In the genomic region with DNA sequence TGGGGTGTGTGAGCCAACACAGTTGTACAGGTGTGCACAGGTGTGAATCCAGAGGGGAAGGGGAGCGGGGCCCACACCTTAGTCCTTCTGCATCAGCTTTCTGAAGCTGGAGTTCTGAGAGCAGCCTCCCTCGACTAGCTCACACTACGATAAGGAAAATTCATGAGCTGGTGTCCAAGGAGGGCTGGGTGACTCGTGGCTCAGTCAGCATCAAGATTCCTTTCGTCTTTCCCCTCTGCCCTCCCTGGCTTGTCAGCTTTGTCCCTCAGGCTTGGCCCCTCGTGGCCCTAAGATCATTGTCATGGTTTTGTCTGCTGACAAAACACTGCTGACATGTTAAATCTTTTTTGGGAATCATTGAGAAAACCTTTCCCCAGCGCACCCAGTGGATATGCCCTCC, we compare ENCODE assay signal across 35 cellular contexts. TPM values are rescaled to one million over a fixed set of nuclear protein-coding genes. Genes with fewer than 3 reads are reported as not detected.
A peak's percentile ranks its signal among the peaks of the same experiment; 100 is the strongest.
DNase-seq lines count a peak whose midpoint lies in the region; ATAC-seq, FAIRE-seq and TF ChIP-seq lines count a peak whose summit lies in the region.
"Had no signal": no experiment of that assay in that cellular context is flagged by ENCODE, and none has a peak within 500 bp of the region (broad histone marks: within the 10 kb centered on the region; RNA-seq: fewer than 3 reads in every experiment).

No MANE protein-coding gene starts in this region.

- H3K4me1 Mint-ChIP-seq in activated CD4-positive, alpha-beta memory T cell treated with anti-CD3 and anti-CD28 coated beads for 36 hours (ENCODE audit: low read depth) = no peaks in the 10 kb centered on the region
- H3K4me1 Mint-ChIP-seq: activated naive CD8-positive, alpha-beta T cell treated with anti-CD3 and anti-CD28 coated beads, Interleukin-2, amount 50 U/mL, for 24 hours had no signal

- POLR2A ChIA-PET in activated CD4-positive, alpha-beta memory T cell treated with anti-CD3 and anti-CD28 coated beads for 36 hours (lab: Charles Lee) = no interaction called here

- H3K27me3 ChIP-seq in heart right ventricle = no peaks in the 10 kb centered on the region
- H3K27me3 ChIP-seq: BLaER1 treated with 17β-estradiol and CSF1 and Interleukin-3, amounts not matched to agents 10 nM and 100 nM; dorsolateral prefrontal cortex; neutrophil; sigmoid colon had no signal

- 76% methylated on average over 7 of the region's 7 CpGs for WGBS in heart right ventricle, 2 donors

- no peaks in the 10 kb centered on the region for H3K9me3 ChIP-seq in heart right ventricle
- H3K9me3 ChIP-seq: neutrophil, prostate gland, sigmoid colon had no signal

- H3K27me3 Mint-ChIP-seq in activated CD4-positive, alpha-beta memory T cell treated with anti-CD3 and anti-CD28 coated beads for 36 hours = no peaks in the 10 kb centered on the region
- H3K27me3 Mint-ChIP-seq: activated naive CD8-positive, alpha-beta T cell treated with anti-CD3 and anti-CD28 coated beads, Interleukin-2, amount 50 U/mL, for 24 hours had no signal

- no peak overlapping the region for H3K4me3 Mint-ChIP-seq in activated CD4-positive, alpha-beta memory T cell treated with anti-CD3 and anti-CD28 coated beads for 36 hours
- H3K4me3 Mint-ChIP-seq: activated naive CD8-positive, alpha-beta T cell treated with anti-CD3 and anti-CD28 coated beads, Interleukin-2, amount 50 U/mL, for 24 hours; activated T-cell treated with anti-CD3 and anti-CD28 coated beads, Interleukin-2, amount 50 U/mL, for 4 hours; T-helper 2 cell treated with Interferon-gamma antibody and Interleukin-4, amounts not matched to agents 5 μg/mL and 100 μg/mL, for 36 hours had no signal

- peaks cover 17% of the 10 kb centered on the region for H3K36me3 Mint-ChIP-seq in activated CD4-positive, alpha-beta memory T cell treated with anti-CD3 and anti-CD28 coated beads for 36 hours

- CTCF ChIA-PET in activated CD4-positive, alpha-beta memory T cell treated with anti-CD3 and anti-CD28 coated beads for 36 hours (lab: Charles Lee) = interaction anchor here (0.9 to 1.7 kb wide), 4 partner anchors 166 to 229 kb away, joined by 3 to 6 read pairs (median 4); no protein-coding TSS in a partner anchor

- intact Hi-C loops in left ventricle myocardium superior (cut with micrococcal nuclease) (no loop called here), heart right ventricle (cut with DNase I) (no loop called here)
- intact Hi-C loops in activated CD4-positive, alpha-beta memory T cell treated with anti-CD3 and anti-CD28 coated beads for 36 hours (cut with micrococcal nuclease) = no loop called here

- H3K4me3 ChIP-seq in heart right ventricle = no peak overlapping the region
- H3K4me3 ChIP-seq: BLaER1 treated with 17β-estradiol and CSF1 and Interleukin-3, amounts not matched to agents 10 nM and 100 nM; dorsolateral prefrontal cortex; prostate gland; sigmoid colon had no signal

- peaks cover 0 to 33% (median 0%) of the 10 kb centered on the region in 9 donors for H3K36me3 ChIP-seq in heart right ventricle
- H3K36me3 ChIP-seq: prostate gland had no signal

- ATAC-seq in left ventricle myocardium superior (no peak), heart right ventricle (no peak), HG03521 (IDR thresholded peaks at IDR 0.05; ENCODE audit: unreplicated experiment) (no peak)
- ATAC-seq: activated naive CD8-positive, alpha-beta T cell treated with anti-CD3 and anti-CD28 coated beads, Interleukin-2, amount 50 U/mL, for 24 hours; activated T-cell treated with anti-CD3 and anti-CD28 coated beads, Interleukin-2, amount 50 U/mL, for 4 hours; left cardiac atrium; Right ventricle myocardium inferior had no signal

- no peak overlapping the region for H3K27ac Mint-ChIP-seq in activated CD4-positive, alpha-beta memory T cell treated with anti-CD3 and anti-CD28 coated beads for 36 hours
- H3K27ac Mint-ChIP-seq: activated naive CD8-positive, alpha-beta T cell treated with anti-CD3 and anti-CD28 coated beads, Interleukin-2, amount 50 U/mL, for 24 hours; T-helper 2 cell treated with Interferon-gamma antibody and Interleukin-4, amounts not matched to agents 5 μg/mL and 100 μg/mL, for 36 hours had no signal

- H3K27ac ChIP-seq in heart right ventricle = no peak overlapping the region
- H3K27ac ChIP-seq: BLaER1 treated with 17β-estradiol and CSF1 and Interleukin-3, amounts not matched to agents 10 nM and 100 nM; dorsolateral prefrontal cortex; KMS-11; neutrophil; prostate gland; sigmoid colon; VCaP had no signal

- TF ChIP-seq CTCF in heart right ventricle (IDR thresholded peaks at IDR 0.05) (no peak), GM13976 (IDR thresholded peaks at IDR 0.05; ENCODE audit: borderline replicate concordance, control extremely low read depth, extremely low read depth, insufficient read depth, missing control alignments) (no peak)

- DNase-seq in left ventricle myocardium superior = peak; percentile 8
- DNase-seq in heart right ventricle = no peak
- DNase-seq in RPMI7951 (ENCODE audit: low read depth) = peak; percentile 21
- peak; percentile 59 for DNase-seq in hepatic stellate cell (ENCODE audit: low spot score)
- DNase-seq in GM13976 (ENCODE audit: low spot score) = no peak
- no peak for DNase-seq in activated CD4-positive, alpha-beta memory T cell treated with anti-CD3 and anti-CD28 coated beads for 36 hours
- no peak for DNase-seq in frontal cortex (ENCODE audit: low spot score in 2 of 2)
- DNase-seq: 8988T; activated CD4-positive, alpha-beta T cell treated with anti-CD3 and anti-CD28 coated beads for 48 hours; activated gamma-delta T cell treated with Interleukin-2 at 50 U/mL for 16 hours; activated naive CD8-positive, alpha-beta T cell treated with anti-CD3 and anti-CD28 coated beads, Interleukin-2, amount 50 U/mL, for 24 hours; activated T-cell treated with anti-CD3 and anti-CD28 coated beads, Interleukin-2, amount 50 U/mL, for 4 hours; cerebellar nuclear complex; COR-L47; DMS79; dorsolateral prefrontal cortex; left cardiac atrium; mesenchymal stem cell; NCI-H1436; NCI-H2107; sigmoid colon; stimulated activated naive CD4-positive, alpha-beta T cell treated with Interleukin-2 at 50 U/mL for 16 hours had no signal

- no peak for FAIRE-seq in frontal cortex (lab: Jason Lieb, UNC)

- in situ Hi-C loops in GM13976 (cut with MboI; ENCODE audit: low sequenced_read_pairs, unreplicated experiment) = no loop called here

- no peaks in the 10 kb centered on the region for H3K9me3 Mint-ChIP-seq in activated CD4-positive, alpha-beta memory T cell treated with anti-CD3 and anti-CD28 coated beads for 36 hours
- H3K9me3 Mint-ChIP-seq: activated naive CD8-positive, alpha-beta T cell treated with anti-CD3 and anti-CD28 coated beads, Interleukin-2, amount 50 U/mL, for 24 hours; T-helper 2 cell treated with Interferon-gamma antibody and Interleukin-4, amounts not matched to agents 5 μg/mL and 100 μg/mL, for 36 hours had no signal

- H3K4me1 ChIP-seq in heart right ventricle = peaks cover 0 to 7% (median 0%) of the 10 kb centered on the region in 9 donors
- H3K4me1 ChIP-seq: prostate gland had no signal

RNA-seq across cellular contexts. Expression of gene OR1D5, which starts 47.5 kb away (rescaled TPM):
- total RNA-seq in left ventricle myocardium superior = not detected
- not detected for total RNA-seq in heart right ventricle
- polyA plus RNA-seq in heart right ventricle = not detected
- not detected in 2 replicates for total RNA-seq in RPMI7951 (2014; rRNA removed; shearing (Covaris generic))
- not detected for total RNA-seq in activated CD4-positive, alpha-beta memory T cell treated with anti-CD3 and anti-CD28 coated beads for 36 hours
- not detected for total RNA-seq in frontal cortex
- total RNA-seq: activated T-cell treated with anti-CD3 and anti-CD28 coated beads, Interleukin-2, amount 50 U/mL, for 4 hours; dorsolateral prefrontal cortex; left cardiac atrium; myocyte; NCI-H460; OCI-LY7; prostate gland; Right ventricle myocardium inferior; sigmoid colon; temporal lobe; ureter had no signal
- polyA plus RNA-seq: sigmoid colon had no signal

Comparison
In these comparisons a context has a peak if more than half of its experiments do, and no peak if none do; other contexts are left out.
1. DNase-seq: peak in left ventricle myocardium superior (single experiment), RPMI7951 (single experiment) and hepatic stellate cell (single experiment); none in heart right ventricle (0 of 2), GM13976 (single experiment), activated CD4-positive, alpha-beta memory T cell treated with anti-CD3 and anti-CD28 coated beads for 36 hours (single experiment) and frontal cortex (0 of 2).